In genomic region chr1:3671371-3672180, GRCh38 we compare ENCODE assay signal across 13 cellular contexts. TPM values are rescaled to one million over a fixed set of nuclear protein-coding genes. Genes with fewer than 3 reads are reported as not detected.
DNase-seq lines count a peak whose midpoint lies in the region; ATAC-seq lines count a peak whose summit lies in the region.
"Had no signal": no experiment of that assay in that cellular context is flagged by ENCODE, and none has a peak within 500 bp of the region (broad histone marks: within the 10 kb centered on the region; RNA-seq: fewer than 3 reads in every experiment).

No MANE protein-coding gene starts in this region.

- H3K4me3 Mint-ChIP-seq in activated naive CD4-positive, alpha-beta T cell treated with anti-CD3 and anti-CD28 coated beads, Interleukin-2, amount 10 ng/mL, durations not matched to agents 7 days and 5 days = no peak overlapping the region
- H3K4me3 Mint-ChIP-seq in stimulated activated naive B cell treated with anti-CD40 and anti-IgM and Interleukin-4, amounts not matched to agents 10 μg/mL and 1 μg/mL and 100 μg/mL, for 72 hours = no peak overlapping the region
- no peak overlapping the region for H3K4me3 Mint-ChIP-seq in activated T-helper 1 cell treated with anti-CD3 and anti-CD28 coated beads, Interleukin-12 subunit alpha, Interleukin-12 subunit beta, Interleukin-2, Interleukin-4 antibody, amounts not matched to agents 30 ng/mL and 10 ng/mL and 1 ng/mL, durations not matched to agents 14 hours and 24 hours and 36 hours

- no peak for ATAC-seq in activated naive CD4-positive, alpha-beta T cell treated with anti-CD3 and anti-CD28 coated beads, Interleukin-2, amount 50 U/mL, for 72 hours
- no peak for ATAC-seq in left ventricle myocardium superior
- ATAC-seq in stimulated activated naive B cell treated with anti-CD40 and anti-IgM and Interleukin-4, amounts not matched to agents 10 μg/mL and 1 μg/mL and 100 μg/mL, for 72 hours (replicated peaks) = no peak
- no peak for ATAC-seq in HG03135 (IDR thresholded peaks at IDR 0.05; ENCODE audit: unreplicated experiment)

- peak overlapping the region; percentile 60 for H3K27ac Mint-ChIP-seq in activated naive CD4-positive, alpha-beta T cell treated with anti-CD3 and anti-CD28 coated beads, Interleukin-2, amount 10 ng/mL, durations not matched to agents 7 days and 5 days
- H3K27ac Mint-ChIP-seq in activated naive CD4-positive, alpha-beta T cell treated with anti-CD3 and anti-CD28 coated beads, Interleukin-2, amount 50 U/mL, for 72 hours = peak overlapping the region in 1 of 2 donors; percentile 14
- peak overlapping the region; percentile 27 for H3K27ac Mint-ChIP-seq in stimulated activated naive B cell treated with anti-CD40 and anti-IgM and Interleukin-4, amounts not matched to agents 10 μg/mL and 1 μg/mL and 100 μg/mL, for 72 hours
- no peak overlapping the region for H3K27ac Mint-ChIP-seq in activated T-helper 1 cell treated with anti-CD3 and anti-CD28 coated beads, Interleukin-12 subunit alpha, Interleukin-12 subunit beta, Interleukin-2, Interleukin-4 antibody, amounts not matched to agents 30 ng/mL and 10 ng/mL and 1 ng/mL, durations not matched to agents 14 hours and 24 hours and 36 hours

- H3K4me1 Mint-ChIP-seq in activated naive CD4-positive, alpha-beta T cell treated with anti-CD3 and anti-CD28 coated beads, Interleukin-2, amount 10 ng/mL, durations not matched to agents 7 days and 5 days = no peaks in the 10 kb centered on the region
- H3K4me1 Mint-ChIP-seq in stimulated activated naive B cell treated with anti-CD40 and anti-IgM and Interleukin-4, amounts not matched to agents 10 μg/mL and 1 μg/mL and 100 μg/mL, for 72 hours = peaks cover 55 to 81% of the 10 kb centered on the region in 2 donors
- H3K4me1 Mint-ChIP-seq in activated T-helper 1 cell treated with anti-CD3 and anti-CD28 coated beads, Interleukin-12 subunit alpha, Interleukin-12 subunit beta, Interleukin-2, Interleukin-4 antibody, amounts not matched to agents 30 ng/mL and 10 ng/mL and 1 ng/mL, durations not matched to agents 14 hours and 24 hours and 36 hours (ENCODE audit: low read depth) = no peaks in the 10 kb centered on the region

- H3K36me3 Mint-ChIP-seq in activated naive CD4-positive, alpha-beta T cell treated with anti-CD3 and anti-CD28 coated beads, Interleukin-2, amount 10 ng/mL, durations not matched to agents 7 days and 5 days = no peaks in the 10 kb centered on the region
- H3K36me3 Mint-ChIP-seq in activated naive CD4-positive, alpha-beta T cell treated with anti-CD3 and anti-CD28 coated beads, Interleukin-2, amount 50 U/mL, for 72 hours = no peaks in the 10 kb centered on the region
- peaks cover 0 to 1% of the 10 kb centered on the region in 2 donors for H3K36me3 Mint-ChIP-seq in stimulated activated naive B cell treated with anti-CD40 and anti-IgM and Interleukin-4, amounts not matched to agents 10 μg/mL and 1 μg/mL and 100 μg/mL, for 72 hours
- H3K36me3 Mint-ChIP-seq in activated T-helper 1 cell treated with anti-CD3 and anti-CD28 coated beads, Interleukin-12 subunit alpha, Interleukin-12 subunit beta, Interleukin-2, Interleukin-4 antibody, amounts not matched to agents 30 ng/mL and 10 ng/mL and 1 ng/mL, durations not matched to agents 14 hours and 24 hours and 36 hours (ENCODE audit: low read depth) = no peaks in the 10 kb centered on the region

- no peak for DNase-seq in activated naive CD4-positive, alpha-beta T cell treated with anti-CD3 and anti-CD28 coated beads, Interleukin-2, amount 10 ng/mL, durations not matched to agents 7 days and 5 days
- DNase-seq in activated naive CD4-positive, alpha-beta T cell treated with anti-CD3 and anti-CD28 coated beads, Interleukin-2, amount 50 U/mL, for 72 hours (ENCODE audit: low spot score in 2 of 2) = no peak
- peak; percentile 34 for DNase-seq in RPMI7951 (ENCODE audit: low read depth)
- peak; percentile 17 for DNase-seq in left ventricle myocardium superior
- DNase-seq in stimulated activated naive B cell treated with anti-CD40 and anti-IgM and Interleukin-4, amounts not matched to agents 10 μg/mL and 1 μg/mL and 100 μg/mL, for 72 hours = no peak
- no peak for DNase-seq in pons (ENCODE audit: low spot score)
- DNase-seq in activated T-helper 1 cell treated with anti-CD3 and anti-CD28 coated beads, Interleukin-12 subunit alpha, Interleukin-12 subunit beta, Interleukin-2, Interleukin-4 antibody, amounts not matched to agents 30 ng/mL and 10 ng/mL and 1 ng/mL, durations not matched to agents 14 hours and 24 hours and 36 hours (ENCODE audit: low spot score) = no peak
- DNase-seq: amniotic stem cell; DMS53; stimulated activated CD4-positive, alpha-beta T cell treated with anti-CD3 and anti-CD28 coated beads, Interleukin-12 subunit alpha, Interleukin-12 subunit beta, amount 100 ng/mL, for 4 hours had no signal

- intact Hi-C loops in left ventricle myocardium superior (cut with micrococcal nuclease) = no loop called here
- intact Hi-C loops in activated T-helper 1 cell treated with anti-CD3 and anti-CD28 coated beads, Interleukin-12 subunit alpha, Interleukin-12 subunit beta, Interleukin-2, Interleukin-4 antibody, amounts not matched to agents 30 ng/mL and 10 ng/mL and 1 ng/mL, durations not matched to agents 14 hours and 24 hours and 36 hours (cut with micrococcal nuclease) = no loop called here

- peaks cover 26% of the 10 kb centered on the region for H3K27me3 Mint-ChIP-seq in activated naive CD4-positive, alpha-beta T cell treated with anti-CD3 and anti-CD28 coated beads, Interleukin-2, amount 10 ng/mL, durations not matched to agents 7 days and 5 days
- peaks cover 27 to 33% of the 10 kb centered on the region in 2 donors for H3K27me3 Mint-ChIP-seq in stimulated activated naive B cell treated with anti-CD40 and anti-IgM and Interleukin-4, amounts not matched to agents 10 μg/mL and 1 μg/mL and 100 μg/mL, for 72 hours
- peaks cover 4% of the 10 kb centered on the region for H3K27me3 Mint-ChIP-seq in activated T-helper 1 cell treated with anti-CD3 and anti-CD28 coated beads, Interleukin-12 subunit alpha, Interleukin-12 subunit beta, Interleukin-2, Interleukin-4 antibody, amounts not matched to agents 30 ng/mL and 10 ng/mL and 1 ng/mL, durations not matched to agents 14 hours and 24 hours and 36 hours (ENCODE audit: insufficient read depth)

- H3K9me3 Mint-ChIP-seq in activated naive CD4-positive, alpha-beta T cell treated with anti-CD3 and anti-CD28 coated beads, Interleukin-2, amount 10 ng/mL, durations not matched to agents 7 days and 5 days = no peaks in the 10 kb centered on the region
- no peaks in the 10 kb centered on the region for H3K9me3 Mint-ChIP-seq in activated naive CD4-positive, alpha-beta T cell treated with anti-CD3 and anti-CD28 coated beads, Interleukin-2, amount 50 U/mL, for 72 hours
- no peaks in the 10 kb centered on the region for H3K9me3 Mint-ChIP-seq in stimulated activated naive B cell treated with anti-CD40 and anti-IgM and Interleukin-4, amounts not matched to agents 10 μg/mL and 1 μg/mL and 100 μg/mL, for 72 hours
- no peaks in the 10 kb centered on the region for H3K9me3 Mint-ChIP-seq in activated T-helper 1 cell treated with anti-CD3 and anti-CD28 coated beads, Interleukin-12 subunit alpha, Interleukin-12 subunit beta, Interleukin-2, Interleukin-4 antibody, amounts not matched to agents 30 ng/mL and 10 ng/mL and 1 ng/mL, durations not matched to agents 14 hours and 24 hours and 36 hours

- CTCF ChIA-PET in activated naive CD4-positive, alpha-beta T cell treated with anti-CD3 and anti-CD28 coated beads, Interleukin-2, amount 10 ng/mL, durations not matched to agents 7 days and 5 days (lab: Charles Lee) = no interaction called here

RNA-seq across cellular contexts. Expression of gene TP73, which starts 19.3 kb away (rescaled TPM):
- under 1 TPM; 0.30 to 0.39 TPM for total RNA-seq in activated naive CD4-positive, alpha-beta T cell treated with anti-CD3 and anti-CD28 coated beads, Interleukin-2, amount 50 U/mL, for 72 hours
- total RNA-seq in RPMI7951 (2014; rRNA removed; shearing (Covaris generic)) = not detected in 2 replicates
- total RNA-seq in left ventricle myocardium superior = 0.05 TPM
- total RNA-seq in activated T-helper 1 cell treated with anti-CD3 and anti-CD28 coated beads, Interleukin-12 subunit alpha, Interleukin-12 subunit beta, Interleukin-2, Interleukin-4 antibody, amounts not matched to agents 30 ng/mL and 10 ng/mL and 1 ng/mL, durations not matched to agents 14 hours and 24 hours and 36 hours = 1.4 and 1.5 TPM in 2 replicates
- total RNA-seq: dermis microvascular lymphatic vessel endothelial cell, fibroblast of villous mesenchyme had no signal

RNA-seq across cellular contexts. Expression of gene WRAP73, which starts 21.7 kb away (rescaled TPM):
- total RNA-seq in activated naive CD4-positive, alpha-beta T cell treated with anti-CD3 and anti-CD28 coated beads, Interleukin-2, amount 50 U/mL, for 72 hours = 10 to 100 TPM; 26.5 to 38.6 TPM
- total RNA-seq in RPMI7951 (2014; rRNA removed; shearing (Covaris generic)) = 17.6 and 21.1 TPM in 2 replicates
- 12.5 TPM for total RNA-seq in left ventricle myocardium superior
- total RNA-seq in activated T-helper 1 cell treated with anti-CD3 and anti-CD28 coated beads, Interleukin-12 subunit alpha, Interleukin-12 subunit beta, Interleukin-2, Interleukin-4 antibody, amounts not matched to agents 30 ng/mL and 10 ng/mL and 1 ng/mL, durations not matched to agents 14 hours and 24 hours and 36 hours = 44.9 and 45.5 TPM in 2 replicates

RNA-seq across cellular contexts. Expression of gene TPRG1L, which starts 46.8 kb away (rescaled TPM):
- total RNA-seq in activated naive CD4-positive, alpha-beta T cell treated with anti-CD3 and anti-CD28 coated beads, Interleukin-2, amount 50 U/mL, for 72 hours = 1 to 10 TPM; 6.0 to 10.0 TPM
- total RNA-seq in RPMI7951 (2014; rRNA removed; shearing (Covaris generic)) = 9.6 and 10.7 TPM in 2 replicates
- 48.6 TPM for total RNA-seq in left ventricle myocardium superior
- total RNA-seq in activated T-helper 1 cell treated with anti-CD3 and anti-CD28 coated beads, Interleukin-12 subunit alpha, Interleukin-12 subunit beta, Interleukin-2, Interleukin-4 antibody, amounts not matched to agents 30 ng/mL and 10 ng/mL and 1 ng/mL, durations not matched to agents 14 hours and 24 hours and 36 hours = 10.3 and 12.5 TPM in 2 replicates

Comparison
In these comparisons a context has a peak if more than half of its experiments do, and no peak if none do; other contexts are left out.
1. DNase-seq: peak in RPMI7951 (single experiment) and left ventricle myocardium superior (single experiment); none in activated naive CD4-positive, alpha-beta T cell treated with anti-CD3 and anti-CD28 coated beads, Interleukin-2, amount 10 ng/mL, durations not matched to agents 7 days and 5 days (single experiment), activated naive CD4-positive, alpha-beta T cell treated with anti-CD3 and anti-CD28 coated beads, Interleukin-2, amount 50 U/mL, for 72 hours (0 of 2), stimulated activated naive B cell treated with anti-CD40 and anti-IgM and Interleukin-4, amounts not matched to agents 10 μg/mL and 1 μg/mL and 100 μg/mL, for 72 hours (single experiment), pons (single experiment) and activated T-helper 1 cell treated with anti-CD3 and anti-CD28 coated beads, Interleukin-12 subunit alpha, Interleukin-12 subunit beta, Interleukin-2, Interleukin-4 antibody, amounts not matched to agents 30 ng/mL and 10 ng/mL and 1 ng/mL, durations not matched to agents 14 hours and 24 hours and 36 hours (single experiment).